In genomic region chr6:39451831-39452230, GRCh38 we compare ENCODE assay signal across 12 cellular contexts.
DNase-seq lines count a peak whose midpoint lies in the region; ATAC-seq and TF ChIP-seq lines count a peak whose summit lies in the region.
"Had no signal": no experiment of that assay in that cellular context is flagged by ENCODE, and none has a peak within 500 bp of the region (broad histone marks: within the 10 kb centered on the region; RNA-seq: fewer than 3 reads in every experiment).

No MANE protein-coding gene starts in this region.

- DNase-seq in AG09309 (ENCODE audit: low read depth) (no peak), GM12865 (ENCODE audit: low read depth) (peak; percentile 24), Peyer's patch (no peak), foreskin melanocyte (peak; percentile 72), activated gamma-delta T cell (lab: John Stamatoyannopoulos, UW) (no peak)
- no peak for DNase-seq in stimulated activated naive CD4-positive, alpha-beta T cell (lab: John Stamatoyannopoulos, UW)
- DNase-seq: anterior cingulate cortex, GF-D8, heart left ventricle had no signal

- H3K27ac ChIP-seq in Peyer's patch: no peak overlapping the region
- H3K27ac ChIP-seq: heart left ventricle, parathyroid adenoma had no signal

- no peaks in the 10 kb centered on the region for H3K36me3 ChIP-seq in Peyer's patch
- H3K36me3 ChIP-seq: heart left ventricle had no signal

- TF ChIP-seq CTCF in AG09309 (IDR thresholded peaks at IDR 0.05; ENCODE audit: control insufficient read depth, insufficient read depth, low read depth, low read length, missing control alignments): peak; percentile 49
- TF ChIP-seq CTCF in GM12865 (IDR thresholded peaks at IDR 0.05; ENCODE audit: insufficient read depth, low read depth, low read length, missing control alignments): peak; percentile 63
- TF ChIP-seq CTCF in Peyer's patch (IDR thresholded peaks at IDR 0.05): peak in 4 of 6 experiments; percentile 13 to 63 (median 48)

- H3K4me3 ChIP-seq in AG09309 (ENCODE audit: control insufficient read depth, low read depth, low read length) (no peak overlapping the region), GM12865 (ENCODE audit: low read depth, low read length) (no peak overlapping the region), Peyer's patch (no peak overlapping the region)
- H3K4me3 ChIP-seq: heart left ventricle had no signal

- H3K27me3 ChIP-seq in Peyer's patch: no peaks in the 10 kb centered on the region
- H3K27me3 ChIP-seq: heart left ventricle had no signal

- no peaks in the 10 kb centered on the region for H3K4me1 ChIP-seq in Peyer's patch
- H3K4me1 ChIP-seq: heart left ventricle, parathyroid adenoma had no signal

- ATAC-seq in GM18870 (IDR thresholded peaks at IDR 0.05; ENCODE audit: unreplicated experiment) (no peak), HG03108 (IDR thresholded peaks at IDR 0.05; ENCODE audit: unreplicated experiment) (no peak)
- ATAC-seq: heart left ventricle had no signal

- TF ChIP-seq POLR2A in Peyer's patch (IDR thresholded peaks at IDR 0.05): no peak

- no peaks in the 10 kb centered on the region for H3K9me3 ChIP-seq in Peyer's patch

Comparison
In these comparisons a context has a peak if more than half of its experiments do, and no peak if none do; other contexts are left out.
1. DNase-seq: peak in GM12865 (single experiment) and foreskin melanocyte (single experiment); none in AG09309 (single experiment), Peyer's patch (0 of 3), stimulated activated naive CD4-positive, alpha-beta T cell (0 of 6) and activated gamma-delta T cell (single experiment).
2. Peak in every context shown above with its lines, with median percentiles within 50 percentile points of each other: CTCF ChIP-seq.